ENCODE assay signal across 2 cellular contexts in the genomic region with DNA sequence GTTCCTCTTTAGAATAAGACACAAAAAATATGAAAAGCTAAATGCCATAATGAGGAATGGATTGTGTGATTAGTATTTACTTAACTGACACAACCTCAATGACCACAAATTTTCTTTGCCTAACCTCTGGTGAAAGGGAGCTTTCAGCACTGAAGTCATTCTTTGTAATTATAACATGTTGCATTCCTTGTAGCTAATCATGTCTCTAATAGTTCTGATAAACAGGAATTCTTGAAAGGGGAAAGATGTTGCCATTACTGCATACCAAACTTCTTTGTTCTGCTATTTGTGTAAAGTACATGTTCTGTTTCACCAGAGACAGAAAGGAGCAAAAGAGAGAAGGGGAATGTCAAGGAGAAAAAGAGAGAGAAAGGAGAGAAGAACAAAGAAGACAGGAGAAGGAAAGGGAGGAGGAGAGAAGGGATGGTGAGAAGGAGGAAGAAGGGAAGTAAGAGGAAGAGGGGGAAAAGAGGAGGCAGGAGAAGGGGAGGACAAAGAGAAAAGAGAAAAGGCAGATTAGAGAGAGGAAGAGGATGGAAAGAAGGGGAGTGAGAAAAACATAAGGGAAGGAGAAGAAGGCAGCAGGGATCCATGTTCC.
TF ChIP-seq lines count a peak whose summit lies in the region.

No MANE protein-coding gene starts in this region.

TF ChIP-seq in HEK293, 187 proteins besides CTCF, POLR2A, EP300 and RAD21:
- TF ChIP-seq ZNF692 (tag by site-specific recombination; IDR thresholded peaks at IDR 0.05) = no peak
- peak; percentile 73 for TF ChIP-seq PRDM1 (tag by site-specific recombination; IDR thresholded peaks at IDR 0.05)
- TF ChIP-seq ZSCAN16 (tag by site-specific recombination; IDR thresholded peaks at IDR 0.05) = no peak
- TF ChIP-seq SCRT2 (tag by site-specific recombination; IDR thresholded peaks at IDR 0.05) = 0 out of 2 replicates have a peak, but pooled peaks have one; percentile 15
- TF ChIP-seq ZNF366 (tag by site-specific recombination; conservative IDR thresholded peaks at IDR 0.05) = peak; percentile 71
- TF ChIP-seq, protein P1, sequence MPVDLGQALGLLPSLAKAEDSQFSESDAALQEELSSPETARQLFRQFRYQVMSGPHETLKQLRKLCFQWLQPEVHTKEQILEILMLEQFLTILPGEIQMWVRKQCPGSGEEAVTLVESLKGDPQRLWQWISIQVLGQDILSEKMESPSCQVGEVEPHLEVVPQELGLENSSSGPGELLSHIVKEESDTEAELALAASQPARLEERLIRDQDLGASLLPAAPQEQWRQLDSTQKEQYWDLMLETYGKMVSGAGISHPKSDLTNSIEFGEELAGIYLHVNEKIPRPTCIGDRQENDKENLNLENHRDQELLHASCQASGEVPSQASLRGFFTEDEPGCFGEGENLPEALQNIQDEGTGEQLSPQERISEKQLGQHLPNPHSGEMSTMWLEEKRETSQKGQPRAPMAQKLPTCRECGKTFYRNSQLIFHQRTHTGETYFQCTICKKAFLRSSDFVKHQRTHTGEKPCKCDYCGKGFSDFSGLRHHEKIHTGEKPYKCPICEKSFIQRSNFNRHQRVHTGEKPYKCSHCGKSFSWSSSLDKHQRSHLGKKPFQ (tag by site-specific recombination; IDR thresholded peaks at IDR 0.05) = no peak

TF ChIP-seq in H1, 55 proteins besides CTCF, POLR2A, EP300 and RAD21:
- TF ChIP-seq BCL11A (IDR thresholded peaks at IDR 0.05; ENCODE audit: low read depth in 2 of 2, low read length in 2 of 2) (no peak), SAP30 (IDR thresholded peaks at IDR 0.05; ENCODE audit: insufficient read depth, insufficient replicate concordance, low read length) (no peak), NRF1 (IDR thresholded peaks at IDR 0.05; ENCODE audit: low read depth, low read length) (no peak), GABPA (IDR thresholded peaks at IDR 0.05; ENCODE audit: borderline replicate concordance, insufficient read depth, low read length) (no peak), HDAC6 (IDR thresholded peaks at IDR 0.05; ENCODE audit: low read depth, low read length) (no peak), YY1 (IDR thresholded peaks at IDR 0.05; ENCODE audit: low read depth, low read length) (no peak), MAX (IDR thresholded peaks at IDR 0.05) (no peak)
- TF ChIP-seq, protein P2, sequence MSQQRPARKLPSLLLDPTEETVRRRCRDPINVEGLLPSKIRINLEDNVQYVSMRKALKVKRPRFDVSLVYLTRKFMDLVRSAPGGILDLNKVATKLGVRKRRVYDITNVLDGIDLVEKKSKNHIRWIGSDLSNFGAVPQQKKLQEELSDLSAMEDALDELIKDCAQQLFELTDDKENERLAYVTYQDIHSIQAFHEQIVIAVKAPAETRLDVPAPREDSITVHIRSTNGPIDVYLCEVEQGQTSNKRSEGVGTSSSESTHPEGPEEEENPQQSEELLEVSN (IDR thresholded peaks at IDR 0.05) = no peak
TF ChIP-seq in H1: peak in this region for 0.
